8 cellular contexts compared by ENCODE assay signal in the genomic region with DNA sequence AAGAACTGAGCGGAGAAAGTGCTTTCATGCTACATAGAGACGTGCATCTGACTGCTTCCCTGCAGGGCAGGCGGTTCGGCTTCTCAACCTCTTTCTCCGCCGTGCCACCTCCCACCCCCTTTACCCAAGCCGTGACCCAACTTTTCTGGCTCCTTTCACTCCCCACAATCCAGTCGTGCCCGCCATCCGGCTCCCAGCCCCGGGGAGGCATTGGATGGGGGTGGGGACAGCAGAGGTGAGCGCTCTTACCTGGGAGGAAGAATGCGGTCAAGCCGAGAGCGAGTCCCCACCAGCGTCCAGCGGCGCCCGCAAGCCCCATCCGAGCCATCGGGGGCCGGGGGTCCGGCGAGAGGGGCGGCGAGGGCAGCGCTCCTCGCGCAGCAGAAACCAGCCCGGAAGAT. TPM values are rescaled to one million over a fixed set of nuclear protein-coding genes. Genes with fewer than 3 reads are reported as not detected.
DNase-seq lines count a peak whose midpoint lies in the region; ATAC-seq and TF ChIP-seq lines count a peak whose summit lies in the region.

No MANE protein-coding gene starts in this region.

- no peak for ATAC-seq in DND-41 (ENCODE audit: insufficient read depth, low read depth)
- ATAC-seq in lung (ENCODE audit: insufficient read depth, low FRiP score), result no peak
- ATAC-seq in HG02642 (IDR thresholded peaks at IDR 0.05; ENCODE audit: poor library complexity, unreplicated experiment), result no peak

- peaks cover 0 to 9% (median 0%) of the 10 kb centered on the region in 5 experiments for H3K9me3 Mint-ChIP-seq in brain

- H3K27ac ChIP-seq in DND-41 (ENCODE audit: low read length) (no peak overlapping the region), lung (ENCODE audit: low read depth in 1 of 2, low read length in 1 of 2) (peak overlapping the region; percentile 26 to 93), urinary bladder (ENCODE audit: low read depth) (peak overlapping the region; percentile 70)

- no peaks in the 10 kb centered on the region for H3K36me3 ChIP-seq in DND-41 (ENCODE audit: insufficient read depth, low read length)
- H3K36me3 ChIP-seq in lung (ENCODE audit: control insufficient read depth in 2 of 2, insufficient read depth in 2 of 2, low read length in 2 of 2), result no peaks in the 10 kb centered on the region
- H3K36me3 ChIP-seq in urinary bladder (ENCODE audit: insufficient read depth), result no peaks in the 10 kb centered on the region

- H3K4me1 ChIP-seq in DND-41 (ENCODE audit: insufficient read depth, low read length) (peaks cover 17% of the 10 kb centered on the region), lung (ENCODE audit: control insufficient read depth in 2 of 2, insufficient read depth in 2 of 2, low read length in 2 of 2) (peaks cover 0 to 7% of the 10 kb centered on the region in 2 donors), urinary bladder (ENCODE audit: insufficient read depth) (no peaks in the 10 kb centered on the region)

- H3K27me3 Mint-ChIP-seq in brain, result peaks cover 11% of the 10 kb centered on the region

- no peak for DNase-seq in DND-41
- DNase-seq in HuH-7 (ENCODE audit: low spot score), result peak; percentile 51
- DNase-seq in lung (ENCODE audit: low spot score), result no peak
- no peak for DNase-seq in NCI-H2081 treated with DMSO at 0.1 percent for 48 hours (lab: John Stamatoyannopoulos, UW)
- DNase-seq in DMS79 treated with DMSO at 0.1 percent for 48 hours (lab: John Stamatoyannopoulos, UW), result no peak

- H2AFZ ChIP-seq in DND-41 (ENCODE audit: low read depth, low read length), result no peak overlapping the region

- H3K9ac ChIP-seq in DND-41 (ENCODE audit: low read depth, low read length), result peak overlapping the region; percentile 34

- 0 to 1% methylated on average over 29 to 30 of the region's 30 CpGs for WGBS in lung, 2 donors
- under 1% methylated on average over 30 of the region's 30 CpGs for WGBS in urinary bladder

- H3K4me1 Mint-ChIP-seq in brain, result peaks cover 55% of the 10 kb centered on the region

- H3K4me3 Mint-ChIP-seq in brain, result peak overlapping the region; percentile 96 to 99 (median 98)

- H4K20me1 ChIP-seq in DND-41 (ENCODE audit: insufficient read depth, low read length), result peaks cover 32% of the 10 kb centered on the region

- no peak for TF ChIP-seq CTCF in DND-41 (IDR thresholded peaks at IDR 0.05; ENCODE audit: borderline replicate concordance, extremely low read depth, low read length, poor library complexity, severe bottlenecking)
- TF ChIP-seq CTCF in brain (conservative IDR thresholded peaks at IDR 0.05), result no peak
- TF ChIP-seq CTCF in lung (IDR thresholded peaks at IDR 0.05; ENCODE audit: control extremely low read depth, extremely low read depth), result no peak

- H3K4me3 ChIP-seq in DND-41 (ENCODE audit: low read depth in 1 of 2, low read length in 2 of 2) (peak overlapping the region in 1 of 2 experiments; percentile 55; a peak in 2 of 4 replicates), lung (peak overlapping the region; percentile 55), urinary bladder (ENCODE audit: low read depth, low read length) (peak overlapping the region; percentile 80)

- H3K36me3 Mint-ChIP-seq in brain, result peaks cover 4% of the 10 kb centered on the region

- H3K9me3 ChIP-seq in DND-41 (ENCODE audit: insufficient read depth, low read length, severe bottlenecking) (no peaks in the 10 kb centered on the region), lung (ENCODE audit: control insufficient read depth in 2 of 2, insufficient read depth in 1 of 2, low read length in 1 of 2) (no peaks in the 10 kb centered on the region)

- no peaks in the 10 kb centered on the region for H3K79me2 ChIP-seq in DND-41 (ENCODE audit: insufficient read depth, low read length)

- peaks cover 65% of the 10 kb centered on the region for H3K27me3 ChIP-seq in DND-41 (ENCODE audit: insufficient read depth, low read length, poor library complexity)
- H3K27me3 ChIP-seq in lung (ENCODE audit: control insufficient read depth, insufficient read depth), result no peaks in the 10 kb centered on the region

- peak overlapping the region; percentile 75 for H3K4me2 ChIP-seq in DND-41 (ENCODE audit: insufficient read depth, low read length)

- peak overlapping the region; percentile 89 to 97 (median 97) for H3K27ac Mint-ChIP-seq in brain

RNA-seq across cellular contexts. Expression of gene NECTIN1, which starts 0.8 kb away (rescaled TPM):
- polyA plus RNA-seq in brain (ENCODE audit: insufficient read depth, low read depth, low replicate concordance) (56.3 TPM), lung (1 to 10 TPM; 4.7 to 6.1 TPM), urinary bladder (17.6 TPM)
- total RNA-seq in lung (10 to 100 TPM in 1 of 2 donors, 1 to 10 TPM in 1; 8.6 to 18.3 TPM), urinary bladder (18.1 TPM)
